16 cellular contexts compared by ENCODE assay signal in the genomic region with DNA sequence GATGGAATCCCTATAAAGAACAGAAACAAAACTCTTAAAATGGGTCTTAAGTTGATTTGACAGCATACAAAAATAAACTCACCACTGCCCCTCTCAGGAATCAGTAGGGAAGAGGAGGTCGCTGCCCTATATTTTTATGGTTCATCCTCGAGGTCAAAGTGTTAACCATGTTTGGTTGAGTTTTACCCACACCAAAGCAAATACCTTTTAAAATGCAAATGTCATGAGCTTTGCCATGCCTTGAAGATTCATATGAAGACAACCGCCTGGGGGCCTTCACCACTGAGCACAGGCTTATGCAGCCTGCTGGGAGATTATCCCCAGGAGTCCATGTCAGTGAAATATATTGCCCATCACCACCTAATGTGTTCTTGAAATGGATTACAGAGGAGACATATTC.
DNase-seq lines count a peak whose midpoint lies in the region; ATAC-seq and TF ChIP-seq lines count a peak whose summit lies in the region.
"Had no signal": no experiment of that assay in that cellular context is flagged by ENCODE, and none has a peak within 500 bp of the region (broad histone marks: within the 10 kb centered on the region; RNA-seq: fewer than 3 reads in every experiment).

No MANE protein-coding gene starts in this region.

- H3K4me3 ChIP-seq in BE2C (ENCODE audit: low read depth, low read length): no peak overlapping the region
- H3K4me3 ChIP-seq: heart left ventricle, lung, thyroid gland had no signal

- peaks cover 20% of the 10 kb centered on the region for H3K4me1 Mint-ChIP-seq in activated naive CD8-positive, alpha-beta T cell treated with anti-CD3 and anti-CD28 coated beads, Interleukin-2, amount 50 U/mL, for 24 hours

- no peaks in the 10 kb centered on the region for H3K4me1 ChIP-seq in BE2C
- H3K4me1 ChIP-seq: heart left ventricle, thyroid gland had no signal

- H3K27ac Mint-ChIP-seq in activated naive CD8-positive, alpha-beta T cell treated with anti-CD3 and anti-CD28 coated beads, Interleukin-2, amount 50 U/mL, for 24 hours: peak overlapping the region; percentile 44

- no peaks in the 10 kb centered on the region for H3K27me3 Mint-ChIP-seq in activated naive CD8-positive, alpha-beta T cell treated with anti-CD3 and anti-CD28 coated beads, Interleukin-2, amount 50 U/mL, for 24 hours

- no peaks in the 10 kb centered on the region for H3K36me3 ChIP-seq in BE2C

- peak; percentile 53 for DNase-seq in stimulated activated naive CD4-positive, alpha-beta T cell treated with Interleukin-2 at 50 U/mL for 16 hours (lab: John Stamatoyannopoulos, UW)
- DNase-seq in stimulated activated naive CD4-positive, alpha-beta T cell (lab: John Stamatoyannopoulos, UW): no peak
- peak; percentile 4 for DNase-seq in OCI-M1 (lab: John Stamatoyannopoulos, UW)
- DNase-seq in activated naive CD8-positive, alpha-beta T cell treated with anti-CD3 and anti-CD28 coated beads, Interleukin-2, amount 50 U/mL, for 24 hours: peak; percentile 54
- no peak for DNase-seq in NCI-H1694 (lab: John Stamatoyannopoulos, UW)
- DNase-seq in HPDE6-E6E7 (ENCODE audit: extremely low spot score): no peak
- no peak for DNase-seq in BE2C
- DNase-seq in SHP77 treated with DMSO at 0.1 percent for 48 hours (lab: John Stamatoyannopoulos, UW): no peak
- DNase-seq: amniotic stem cell; effector CD4-positive, alpha-beta T cell; heart left ventricle; MV-4-11; posterior cingulate gyrus; thyroid gland had no signal

- H3K9me3 ChIP-seq in BE2C: no peaks in the 10 kb centered on the region
- H3K9me3 ChIP-seq: heart left ventricle, thyroid gland had no signal

- no peaks in the 10 kb centered on the region for H3K27me3 ChIP-seq in BE2C
- H3K27me3 ChIP-seq: heart left ventricle, thyroid gland had no signal

- peaks cover 36% of the 10 kb centered on the region for H3K36me3 Mint-ChIP-seq in activated naive CD8-positive, alpha-beta T cell treated with anti-CD3 and anti-CD28 coated beads, Interleukin-2, amount 50 U/mL, for 24 hours (ENCODE audit: low read depth)

- ATAC-seq in activated naive CD8-positive, alpha-beta T cell treated with anti-CD3 and anti-CD28 coated beads, Interleukin-2, amount 50 U/mL, for 24 hours: peak; percentile 98
- ATAC-seq: heart left ventricle, Panc1 had no signal

- H3K4me3 Mint-ChIP-seq in activated naive CD8-positive, alpha-beta T cell treated with anti-CD3 and anti-CD28 coated beads, Interleukin-2, amount 50 U/mL, for 24 hours: peak overlapping the region; percentile 7

- H3K9me3 Mint-ChIP-seq in activated naive CD8-positive, alpha-beta T cell treated with anti-CD3 and anti-CD28 coated beads, Interleukin-2, amount 50 U/mL, for 24 hours: no peaks in the 10 kb centered on the region

- TF ChIP-seq CTCF in BE2C (IDR thresholded peaks at IDR 0.05; ENCODE audit: low read depth, low read length): no peak

Comparison
In these comparisons a context has a peak if more than half of its experiments do, and no peak if none do; other contexts are left out.
1. DNase-seq: peak in stimulated activated naive CD4-positive, alpha-beta T cell treated with Interleukin-2 at 50 U/mL for 16 hours (single experiment), OCI-M1 (single experiment) and activated naive CD8-positive, alpha-beta T cell treated with anti-CD3 and anti-CD28 coated beads, Interleukin-2, amount 50 U/mL, for 24 hours (single experiment); none in stimulated activated naive CD4-positive, alpha-beta T cell (0 of 6), NCI-H1694 (single experiment), HPDE6-E6E7 (single experiment), BE2C (single experiment) and SHP77 treated with DMSO at 0.1 percent for 48 hours (single experiment).